19 cellular contexts compared by ENCODE assay signal in genomic region chr4:4857809-4858508, GRCh38. TPM values are rescaled to one million over a fixed set of nuclear protein-coding genes. Genes with fewer than 3 reads are reported as not detected.
DNase-seq lines count a peak whose midpoint lies in the region; ATAC-seq and TF ChIP-seq lines count a peak whose summit lies in the region.
"Had no signal": no experiment of that assay in that cellular context is flagged by ENCODE, and none has a peak within 500 bp of the region (broad histone marks: within the 10 kb centered on the region; RNA-seq: fewer than 3 reads in every experiment).

No MANE protein-coding gene starts in this region.

- no peak overlapping the region for H2AFZ ChIP-seq in smooth muscle cell (ENCODE audit: low read depth)

- H4K20me1 ChIP-seq in smooth muscle cell (ENCODE audit: low read depth) = peaks cover 25% of the 10 kb centered on the region

- no peak for ATAC-seq in central memory CD8-positive, alpha-beta T cell (replicated peaks; ENCODE audit: extremely low read depth, poor library complexity, severe bottlenecking)
- ATAC-seq: right lobe of liver; stimulated activated naive CD8-positive, alpha-beta T cell treated with anti-CD3 and anti-CD28 coated beads, Interleukin-15, amount 100 ng/mL, for 72 hours had no signal

- no peak for TF ChIP-seq CTCF in smooth muscle cell (IDR thresholded peaks at IDR 0.05; ENCODE audit: borderline replicate concordance, insufficient read depth, poor library complexity, severe bottlenecking)
- no peak for TF ChIP-seq CTCF in stomach (IDR thresholded peaks at IDR 0.05)

- H3K36me3 Mint-ChIP-seq in central memory CD8-positive, alpha-beta T cell (ENCODE audit: insufficient read depth) = peaks cover 20% of the 10 kb centered on the region

- H3F3A ChIP-seq in smooth muscle cell (ENCODE audit: low read depth) = peaks cover 21% of the 10 kb centered on the region

- H3K4me1 Mint-ChIP-seq in central memory CD8-positive, alpha-beta T cell = peaks cover 50% of the 10 kb centered on the region

- DNase-seq in activated effector memory CD4-positive, alpha-beta T cell treated with anti-CD3 and anti-CD28 coated beads, Interleukin-2, amount 50 U/mL, for 16 hours = peak; percentile 33
- no peak for DNase-seq in activated effector memory CD4-positive, alpha-beta T cell treated with Interleukin-2 at 50 U/mL for 16 hours
- no peak for DNase-seq in central memory CD8-positive, alpha-beta T cell (ENCODE audit: low spot score in 2 of 2)
- DNase-seq in smooth muscle cell (lab: John Stamatoyannopoulos, UW; ENCODE audit: unreplicated experiment) (no peak), NCI-H345 treated with DMSO at 0.1 percent for 48 hours (lab: John Stamatoyannopoulos, UW; ENCODE audit: unreplicated experiment) (no peak), stomach (no peak)
- DNase-seq in activated T-cell treated with anti-CD3 and anti-CD28 coated beads, Interleukin-2, amount 50 U/mL, for 48 hours = no peak
- DNase-seq: ACHN; foreskin fibroblast; GOT3; hypothalamus; kidney glomerular epithelial cell; midbrain; NCI-H2029; NCI-H510A treated with DMSO at 0.1 percent for 48 hours; right lobe of liver; stimulated activated naive CD8-positive, alpha-beta T cell treated with anti-CD3 and anti-CD28 coated beads, Interleukin-15, amount 100 ng/mL, for 72 hours had no signal

- no peak for TF ChIP-seq EP300 in stomach (IDR thresholded peaks at IDR 0.05)

- no peaks in the 10 kb centered on the region for H3K9me3 ChIP-seq in mesodermal cell (ENCODE audit: control insufficient read depth, low read length)
- no peaks in the 10 kb centered on the region for H3K9me3 ChIP-seq in smooth muscle cell (replicated peaks; ENCODE audit: low read depth)
- peaks cover 0 to 21% (median 2%) of the 10 kb centered on the region in 4 donors for H3K9me3 ChIP-seq in stomach
- H3K9me3 ChIP-seq: right lobe of liver had no signal

- H3K9me3 Mint-ChIP-seq in central memory CD8-positive, alpha-beta T cell = no peaks in the 10 kb centered on the region
- H3K9me3 Mint-ChIP-seq: stimulated activated naive CD8-positive, alpha-beta T cell treated with anti-CD3 and anti-CD28 coated beads, Interleukin-15, amount 100 ng/mL, for 72 hours had no signal

- peak overlapping the region; percentile 99 for H3K4me2 ChIP-seq in smooth muscle cell

- no peak overlapping the region for H3K27ac Mint-ChIP-seq in central memory CD8-positive, alpha-beta T cell (ENCODE audit: low read depth)

- no peak overlapping the region for H3K9ac ChIP-seq in smooth muscle cell (ENCODE audit: low read depth)

- intact Hi-C loops in stomach (cut with DNase I; ENCODE audit: low total_unique reads) = no loop called here

- H3K79me2 ChIP-seq in smooth muscle cell (ENCODE audit: low read depth) = peaks cover 30% of the 10 kb centered on the region

- peak overlapping the region; percentile 91 for H3K4me3 ChIP-seq in mesodermal cell (ENCODE audit: extremely low read depth, insufficient read depth, low read length, poor library complexity, severe bottlenecking)
- peak overlapping the region; percentile 91 for H3K4me3 ChIP-seq in smooth muscle cell
- H3K4me3 ChIP-seq in stomach = no peak overlapping the region
- H3K4me3 ChIP-seq: right lobe of liver had no signal

- no peak for TF ChIP-seq POLR2A in stomach (IDR thresholded peaks at IDR 0.05)

- H3K27ac ChIP-seq in mesodermal cell (ENCODE audit: low read depth, low read length, severe bottlenecking) = peak overlapping the region; percentile 50
- H3K27ac ChIP-seq in smooth muscle cell (ENCODE audit: low read depth) = no peak overlapping the region
- H3K27ac ChIP-seq in stomach = no peak overlapping the region
- H3K27ac ChIP-seq: right lobe of liver had no signal

- H3K27me3 Mint-ChIP-seq in central memory CD8-positive, alpha-beta T cell = peaks cover 94% of the 10 kb centered on the region

- H3K36me3 ChIP-seq in mesodermal cell (ENCODE audit: control insufficient read depth, insufficient read depth, low read length) (peaks cover 17% of the 10 kb centered on the region), smooth muscle cell (ENCODE audit: low read depth) (no peaks in the 10 kb centered on the region), stomach (no peaks in the 10 kb centered on the region)
- H3K36me3 ChIP-seq: right lobe of liver had no signal

- H3K27me3 ChIP-seq in smooth muscle cell (ENCODE audit: low read depth) (peaks cover 43% of the 10 kb centered on the region), stomach (peaks cover 61 to 100% (median 98%) of the 10 kb centered on the region in 3 donors)

- H3K4me1 ChIP-seq in mesodermal cell (ENCODE audit: control insufficient read depth, insufficient read depth, low read length, poor library complexity, severe bottlenecking) (peaks cover 44% of the 10 kb centered on the region), smooth muscle cell (ENCODE audit: low read depth) (peaks cover 53% of the 10 kb centered on the region), stomach (peaks cover 47 to 82% (median 66%) of the 10 kb centered on the region in 4 donors)

- 0 to 2% methylated on average over 33 to 34 of the region's 42 CpGs for WGBS in mesodermal cell (ENCODE audit: insufficient coverage in 2 of 2), 2 experiments
- 19% methylated on average over 42 of the region's 42 CpGs for WGBS in smooth muscle cell (ENCODE audit: low lambda C conversion rate)
- WGBS in stomach, 5 donors = 14 to 20% (median 16%) methylated on average over 35 to 42 of the region's 42 CpGs

- peak overlapping the region; percentile 62 for H3K4me3 Mint-ChIP-seq in central memory CD8-positive, alpha-beta T cell

RNA-seq across cellular contexts. Expression of gene MSX1, which starts 1.5 kb away (rescaled TPM):
- polyA plus RNA-seq in mesodermal cell (2013, experiment 1 of 2) = 168 TPM
- polyA plus RNA-seq in mesodermal cell (2013, experiment 2 of 2) = 152 TPM
- total RNA-seq in smooth muscle cell (13.4 and 15.5 TPM in 2 replicates), stomach (1 to 10 TPM in 1 of 5 donors, under 1 TPM in 1, not detected in 3; 0.55 to 6.5 TPM)
- polyA plus RNA-seq in smooth muscle cell (27.5 and 34.1 TPM in 2 replicates), stomach (1 to 10 TPM in 2 of 3 donors, under 1 TPM in 1; 0.85 to 1.8 (median 1.1) TPM)
- total RNA-seq: T-helper 1 cell treated with Interleukin-12 subunit alpha and Interleukin-12 subunit beta and Interleukin-4 antibody, amounts not matched to agents 30 ng/mL and 1 ng/mL, for 36 hours had no signal

Comparison
In these comparisons a context has a peak if more than half of its experiments do, and no peak if none do; other contexts are left out.
1. H3K4me3 ChIP-seq: peak in mesodermal cell (single experiment) and smooth muscle cell (single experiment); none in stomach (0 of 4).